Comparison of ENCODE assay signal across 33 cellular contexts in genomic region chr3:8380904-8381704, GRCh38.
"Had no signal": no experiment of that assay in that cellular context is flagged by ENCODE, and none has a peak within 500 bp of the region (broad histone marks: within the 10 kb centered on the region; RNA-seq: fewer than 3 reads in every experiment).

No MANE protein-coding gene starts in this region.

- H3K36me3 ChIP-seq: adrenal gland, brain microvascular endothelial cell, breast epithelium had no signal

- H3K4me3 ChIP-seq: adrenal gland, body of pancreas, breast epithelium had no signal

- H3K27me3 ChIP-seq: adrenal gland, body of pancreas, brain microvascular endothelial cell, breast epithelium had no signal

- DNase-seq: activated CD4-positive, alpha-beta memory T cell treated with anti-CD3 and anti-CD28 coated beads, Interleukin-2, amount 10 ng/mL, durations not matched to agents 7 days and 5 days; activated CD4-positive, alpha-beta T cell treated with anti-CD3 and anti-CD28 coated beads for 1 hour; activated CD4-positive, alpha-beta T cell treated with anti-CD3 and anti-CD28 coated beads for 36 hours; activated CD4-positive, alpha-beta T cell treated with anti-CD3 and anti-CD28 coated beads for 48 hours; activated CD4-positive, alpha-beta T cell treated with anti-CD3 and anti-CD28 coated beads, Interleukin-2, amount 10 ng/mL, durations not matched to agents 7 days and 5 days; activated CD4-positive, alpha-beta T cell treated with anti-CD3 and anti-CD28 coated beads, Interleukin-2, amount 50 U/mL, for 48 hours; activated CD4-positive, CD25-positive, alpha-beta regulatory T cell; activated CD8-positive, alpha-beta memory T cell treated with anti-CD3 and anti-CD28 coated beads for 24 hours; activated CD8-positive, alpha-beta memory T cell treated with anti-CD3 and anti-CD28 coated beads, Interleukin-2, amount 10 ng/mL, durations not matched to agents 7 days and 5 days; activated CD8-positive, alpha-beta memory T cell treated with anti-CD3 and anti-CD28 coated beads, Interleukin-2, amount 50 U/mL, for 48 hours; activated CD8-positive, alpha-beta T cell treated with anti-CD3 and anti-CD28 coated beads, Interleukin-2, amount 10 ng/mL, durations not matched to agents 7 days and 5 days; activated effector memory CD4-positive, alpha-beta T cell treated with Interleukin-2 at 50 U/mL for 16 hours; activated gamma-delta T cell; activated naive CD4-positive, alpha-beta T cell; activated naive CD4-positive, alpha-beta T cell treated with anti-CD3 and anti-CD28 coated beads for 36 hours; activated naive CD4-positive, alpha-beta T cell treated with anti-CD3 and anti-CD28 coated beads, Interleukin-2, amount 50 U/mL, for 16 hours; activated naive CD8-positive, alpha-beta T cell treated with anti-CD3 and anti-CD28 coated beads for 36 hours; activated T-cell treated with anti-CD3 and anti-CD28 coated beads, Interleukin-2, amount 50 U/mL, for 24 hours; activated T-cell treated with anti-CD3 and anti-CD28 coated beads, Interleukin-2, amount 50 U/mL, for 48 hours; adrenal gland; amniotic stem cell; aorta; body of pancreas; brain microvascular endothelial cell; central memory CD4-positive, alpha-beta T cell; T-helper 1 cell; T-helper 2 cell; T-helper 9 cell had no signal

- H3K9me3 ChIP-seq: adrenal gland, body of pancreas had no signal

- H3K27ac ChIP-seq: adrenal gland, body of pancreas, brain microvascular endothelial cell, breast epithelium, VCaP had no signal

- H3K4me1 ChIP-seq: adrenal gland, body of pancreas, breast epithelium had no signal

- ATAC-seq: activated CD4-positive, alpha-beta T cell treated with anti-CD3 and anti-CD28 coated beads for 36 hours; activated CD4-positive, CD25-positive, alpha-beta regulatory T cell treated with anti-CD3 and anti-CD28 coated beads, Interleukin-2, amount 50 U/mL, for 24 hours; activated CD8-positive, alpha-beta memory T cell treated with anti-CD3 and anti-CD28 coated beads, Interleukin-2, amount 10 ng/mL, durations not matched to agents 7 days and 5 days; activated CD8-positive, alpha-beta T cell treated with anti-CD3 and anti-CD28 coated beads, Interleukin-2, amount 10 ng/mL, durations not matched to agents 7 days and 5 days; activated naive CD4-positive, alpha-beta T cell treated with anti-CD3 and anti-CD28 coated beads, Interleukin-2, amount 50 U/mL, for 72 hours; body of pancreas had no signal

- FAIRE-seq: TTC549 had no signal
